In genomic region chr17:39980402-39981206, GRCh38 we compare ENCODE assay signal across 1 cellular context.
A peak's percentile ranks its signal among the peaks of the same experiment; 100 is the strongest.
TF ChIP-seq lines count a peak whose summit lies in the region.

Gene PSMD3 (plus strand): TSS chr17:39980807. CDS start chr17:39980971, 164 bp downstream.

TF ChIP-seq in K562, 482 proteins besides CTCF, POLR2A, EP300 and RAD21 (continued from another document):
- TF ChIP-seq SAP30 (IDR thresholded peaks at IDR 0.05; ENCODE audit: borderline replicate concordance, insufficient read depth, low read depth, low read length, poor library complexity, severe bottlenecking) (peak; percentile 86), ZNF232 (CRISPR knock-in tag; IDR thresholded peaks at IDR 0.05) (peak; percentile 90; the same call in 1 of the 2 replicates), ARNT (IDR thresholded peaks at IDR 0.05) (no peak), ZBTB43 (CRISPR knock-in tag; IDR thresholded peaks at IDR 0.05) (0 out of 2 replicates have a peak, but pooled peaks have one; percentile 30), NFYB (IDR thresholded peaks at IDR 0.05; ENCODE audit: extremely low read depth, insufficient read length) (peak; percentile 63), FOXK2 (conservative IDR thresholded peaks at IDR 0.05 in 1 of 2, IDR thresholded peaks at IDR 0.05 in 1 of 2; ENCODE audit: low read depth in 2 of 2) (peak; percentile 80 to 94; a peak in 3 of 4 replicates), ZBTB2 (IDR thresholded peaks at IDR 0.05) (no peak), SNAPC5 (CRISPR knock-in tag; IDR thresholded peaks at IDR 0.05) (no peak), SPI1 (IDR thresholded peaks at IDR 0.05; ENCODE audit: borderline replicate concordance, low read depth, low read length) (no peak), MAFG (tag; conservative IDR thresholded peaks at IDR 0.05) (peak; percentile 53; the same call in 1 of the 2 replicates), ZBTB8A (IDR thresholded peaks at IDR 0.05; ENCODE audit: partially characterized antibody) (no peak), HEY1 (CRISPR knock-in tag; IDR thresholded peaks at IDR 0.05; ENCODE audit: borderline replicate concordance) (no peak), RBM25 (IDR thresholded peaks at IDR 0.05; ENCODE audit: low read depth, low read length, severe bottlenecking) (peak; percentile 17), ATF1 (CRISPR knock-in tag; IDR thresholded peaks at IDR 0.05) (peak; percentile 79), ATF1 (tag; IDR thresholded peaks at IDR 0.05) (peak; percentile 100), DLX4 (CRISPR knock-in tag; IDR thresholded peaks at IDR 0.05) (no peak), PYGO2 (tag; IDR thresholded peaks at IDR 0.05) (no peak), JUNB (CRISPR knock-in tag; conservative IDR thresholded peaks at IDR 0.05) (peak; percentile 70), RFX1 (IDR thresholded peaks at IDR 0.05) (no peak), ZNF12 (CRISPR knock-in tag; IDR thresholded peaks at IDR 0.05) (no peak), PRPF4 (IDR thresholded peaks at IDR 0.05; ENCODE audit: insufficient read depth, low read depth, low read length, poor library complexity, severe bottlenecking) (peak; percentile 72), ZFX (CRISPR knock-in tag; IDR thresholded peaks at IDR 0.05) (peak; percentile 100)
- TF ChIP-seq, protein P1, sequence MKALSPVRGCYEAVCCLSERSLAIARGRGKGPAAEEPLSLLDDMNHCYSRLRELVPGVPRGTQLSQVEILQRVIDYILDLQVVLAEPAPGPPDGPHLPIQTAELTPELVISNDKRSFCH (CRISPR knock-in tag; IDR thresholded peaks at IDR 0.05), result no peak
- TF ChIP-seq, protein P1 (tag; IDR thresholded peaks at IDR 0.05), result peak; percentile 81
- TF ChIP-seq, protein P2, sequence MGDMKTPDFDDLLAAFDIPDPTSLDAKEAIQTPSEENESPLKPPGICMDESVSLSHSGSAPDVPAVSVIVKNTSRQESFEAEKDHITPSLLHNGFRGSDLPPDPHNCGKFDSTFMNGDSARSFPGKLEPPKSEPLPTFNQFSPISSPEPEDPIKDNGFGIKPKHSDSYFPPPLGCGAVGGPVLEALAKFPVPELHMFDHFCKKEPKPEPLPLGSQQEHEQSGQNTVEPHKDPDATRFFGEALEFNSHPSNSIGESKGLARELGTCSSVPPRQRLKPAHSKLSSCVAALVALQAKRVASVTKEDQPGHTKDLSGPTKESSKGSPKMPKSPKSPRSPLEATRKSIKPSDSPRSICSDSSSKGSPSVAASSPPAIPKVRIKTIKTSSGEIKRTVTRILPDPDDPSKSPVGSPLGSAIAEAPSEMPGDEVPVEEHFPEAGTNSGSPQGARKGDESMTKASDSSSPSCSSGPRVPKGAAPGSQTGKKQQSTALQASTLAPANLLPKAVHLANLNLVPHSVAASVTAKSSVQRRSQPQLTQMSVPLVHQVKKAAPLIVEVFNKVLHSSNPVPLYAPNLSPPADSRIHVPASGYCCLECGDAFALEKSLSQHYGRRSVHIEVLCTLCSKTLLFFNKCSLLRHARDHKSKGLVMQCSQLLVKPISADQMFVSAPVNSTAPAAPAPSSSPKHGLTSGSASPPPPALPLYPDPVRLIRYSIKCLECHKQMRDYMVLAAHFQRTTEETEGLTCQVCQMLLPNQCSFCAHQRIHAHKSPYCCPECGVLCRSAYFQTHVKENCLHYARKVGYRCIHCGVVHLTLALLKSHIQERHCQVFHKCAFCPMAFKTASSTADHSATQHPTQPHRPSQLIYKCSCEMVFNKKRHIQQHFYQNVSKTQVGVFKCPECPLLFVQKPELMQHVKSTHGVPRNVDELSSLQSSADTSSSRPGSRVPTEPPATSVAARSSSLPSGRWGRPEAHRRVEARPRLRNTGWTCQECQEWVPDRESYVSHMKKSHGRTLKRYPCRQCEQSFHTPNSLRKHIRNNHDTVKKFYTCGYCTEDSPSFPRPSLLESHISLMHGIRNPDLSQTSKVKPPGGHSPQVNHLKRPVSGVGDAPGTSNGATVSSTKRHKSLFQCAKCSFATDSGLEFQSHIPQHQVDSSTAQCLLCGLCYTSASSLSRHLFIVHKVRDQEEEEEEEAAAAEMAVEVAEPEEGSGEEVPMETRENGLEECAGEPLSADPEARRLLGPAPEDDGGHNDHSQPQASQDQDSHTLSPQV (IDR thresholded peaks at IDR 0.05), result peak; percentile 80
- TF ChIP-seq, protein P3, sequence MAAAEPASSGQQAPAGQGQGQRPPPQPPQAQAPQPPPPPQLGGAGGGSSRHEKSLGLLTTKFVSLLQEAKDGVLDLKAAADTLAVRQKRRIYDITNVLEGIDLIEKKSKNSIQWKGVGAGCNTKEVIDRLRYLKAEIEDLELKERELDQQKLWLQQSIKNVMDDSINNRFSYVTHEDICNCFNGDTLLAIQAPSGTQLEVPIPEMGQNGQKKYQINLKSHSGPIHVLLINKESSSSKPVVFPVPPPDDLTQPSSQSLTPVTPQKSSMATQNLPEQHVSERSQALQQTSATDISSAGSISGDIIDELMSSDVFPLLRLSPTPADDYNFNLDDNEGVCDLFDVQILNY (CRISPR knock-in tag; IDR thresholded peaks at IDR 0.05), result 0 out of 2 replicates have a peak, but pooled peaks have one; percentile 12
- TF ChIP-seq, protein P4, sequence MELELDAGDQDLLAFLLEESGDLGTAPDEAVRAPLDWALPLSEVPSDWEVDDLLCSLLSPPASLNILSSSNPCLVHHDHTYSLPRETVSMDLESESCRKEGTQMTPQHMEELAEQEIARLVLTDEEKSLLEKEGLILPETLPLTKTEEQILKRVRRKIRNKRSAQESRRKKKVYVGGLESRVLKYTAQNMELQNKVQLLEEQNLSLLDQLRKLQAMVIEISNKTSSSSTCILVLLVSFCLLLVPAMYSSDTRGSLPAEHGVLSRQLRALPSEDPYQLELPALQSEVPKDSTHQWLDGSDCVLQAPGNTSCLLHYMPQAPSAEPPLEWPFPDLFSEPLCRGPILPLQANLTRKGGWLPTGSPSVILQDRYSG (tag; conservative IDR thresholded peaks at IDR 0.05; ENCODE audit: low read depth), result no peak
- TF ChIP-seq, protein P5, sequence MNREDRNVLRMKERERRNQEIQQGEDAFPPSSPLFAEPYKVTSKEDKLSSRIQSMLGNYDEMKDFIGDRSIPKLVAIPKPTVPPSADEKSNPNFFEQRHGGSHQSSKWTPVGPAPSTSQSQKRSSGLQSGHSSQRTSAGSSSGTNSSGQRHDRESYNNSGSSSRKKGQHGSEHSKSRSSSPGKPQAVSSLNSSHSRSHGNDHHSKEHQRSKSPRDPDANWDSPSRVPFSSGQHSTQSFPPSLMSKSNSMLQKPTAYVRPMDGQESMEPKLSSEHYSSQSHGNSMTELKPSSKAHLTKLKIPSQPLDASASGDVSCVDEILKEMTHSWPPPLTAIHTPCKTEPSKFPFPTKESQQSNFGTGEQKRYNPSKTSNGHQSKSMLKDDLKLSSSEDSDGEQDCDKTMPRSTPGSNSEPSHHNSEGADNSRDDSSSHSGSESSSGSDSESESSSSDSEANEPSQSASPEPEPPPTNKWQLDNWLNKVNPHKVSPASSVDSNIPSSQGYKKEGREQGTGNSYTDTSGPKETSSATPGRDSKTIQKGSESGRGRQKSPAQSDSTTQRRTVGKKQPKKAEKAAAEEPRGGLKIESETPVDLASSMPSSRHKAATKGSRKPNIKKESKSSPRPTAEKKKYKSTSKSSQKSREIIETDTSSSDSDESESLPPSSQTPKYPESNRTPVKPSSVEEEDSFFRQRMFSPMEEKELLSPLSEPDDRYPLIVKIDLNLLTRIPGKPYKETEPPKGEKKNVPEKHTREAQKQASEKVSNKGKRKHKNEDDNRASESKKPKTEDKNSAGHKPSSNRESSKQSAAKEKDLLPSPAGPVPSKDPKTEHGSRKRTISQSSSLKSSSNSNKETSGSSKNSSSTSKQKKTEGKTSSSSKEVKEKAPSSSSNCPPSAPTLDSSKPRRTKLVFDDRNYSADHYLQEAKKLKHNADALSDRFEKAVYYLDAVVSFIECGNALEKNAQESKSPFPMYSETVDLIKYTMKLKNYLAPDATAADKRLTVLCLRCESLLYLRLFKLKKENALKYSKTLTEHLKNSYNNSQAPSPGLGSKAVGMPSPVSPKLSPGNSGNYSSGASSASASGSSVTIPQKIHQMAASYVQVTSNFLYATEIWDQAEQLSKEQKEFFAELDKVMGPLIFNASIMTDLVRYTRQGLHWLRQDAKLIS (CRISPR knock-in tag; IDR thresholded peaks at IDR 0.05), result peak; percentile 92; the same call in 1 of the 2 replicates
